ENCODE assay signal across 8 cellular contexts in genomic region chr14:24215495-24216344, GRCh38. TPM values are rescaled to one million over a fixed set of nuclear protein-coding genes. Genes with fewer than 3 reads are reported as not detected.
DNase-seq lines count a peak whose midpoint lies in the region; ATAC-seq, FAIRE-seq and TF ChIP-seq lines count a peak whose summit lies in the region.

MDP1 (minus strand) TSS chr14:24216066; CDS start chr14:24215955, 111 bp downstream.

- H3K27ac ChIP-seq in keratinocyte (ENCODE audit: control insufficient read depth, insufficient read depth, low read length) = peak within 1 kb of the TSS; percentile 81

- no peaks in the 10 kb centered on the region for H3K9me3 Mint-ChIP-seq in WTC11

- DNase-seq in AG08396 (ENCODE audit: low spot score) (peak; percentile 85), NCI-H2196 treated with DMSO at 0.1 percent for 48 hours (lab: John Stamatoyannopoulos, UW; ENCODE audit: unreplicated experiment) (peak; percentile 60), WTC11 (ENCODE audit: low spot score) (peak; percentile 85), cardiac fibroblast (ENCODE audit: low read depth in 2 of 2) (peak; percentile 84 to 89), keratinocyte (ENCODE audit: low read depth, low spot score) (no peak)
- peak; percentile 75 to 76 for DNase-seq in stimulated activated CD4-positive, alpha-beta T cell treated with anti-CD3 and anti-CD28 coated beads, Interleukin-15, amount 100 ng/mL, for 1 hour (ENCODE audit: low read depth in 1 of 2, low spot score in 1 of 2)

- no peak for FAIRE-seq in keratinocyte (lab: Jason Lieb, UNC)

- peak within 1 kb of the TSS; percentile 94 for H3K4me2 ChIP-seq in keratinocyte (ENCODE audit: control insufficient read depth, extremely low read depth, insufficient read depth, low read depth, low read length)

- H3K27me3 ChIP-seq in keratinocyte (ENCODE audit: control insufficient read depth, extremely low read depth, insufficient read depth, low read length) = no peaks in the 10 kb centered on the region

- peak within 1 kb of the TSS; percentile 97 for H3K27ac Mint-ChIP-seq in WTC11

- no peaks in the 10 kb centered on the region for H4K20me1 ChIP-seq in keratinocyte (ENCODE audit: control insufficient read depth, extremely low read depth, insufficient read depth, low read length)

- POLR2A ChIA-PET in WTC11 (lab: Charles Lee) = interaction anchor here (0.7 to 2.1 kb wide), 5 partner anchors 20 to 70 kb away, joined by 3 to 10 read pairs (median 7); partner anchors contain the start of genes IPO4, PSME2, RABGGTA and TINF2

- H3K27me3 Mint-ChIP-seq in WTC11 (ENCODE audit: low read depth) = no peaks in the 10 kb centered on the region; the same call in 1 of the 2 replicates

- ATAC-seq in GM18873 (IDR thresholded peaks at IDR 0.05; ENCODE audit: low FRiP score, unreplicated experiment) (peak; percentile 63), HG03139 (IDR thresholded peaks at IDR 0.05; ENCODE audit: unreplicated experiment) (peak; percentile 62), WTC11 (peak; percentile 71)

- no peaks in the 10 kb centered on the region for H3K9me1 ChIP-seq in keratinocyte (ENCODE audit: control insufficient read depth, extremely low read depth, insufficient read depth, low read length)

- peaks cover 12% of the 10 kb centered on the region for H3K4me1 ChIP-seq in keratinocyte (ENCODE audit: control insufficient read depth, extremely low read depth, insufficient read depth, low read length)

- H3K4me3 ChIP-seq in cardiac fibroblast (replicated peaks in 1 of 2; ENCODE audit: low read depth in 2 of 2, low read length in 2 of 2) (peak within 1 kb of the TSS; percentile 75), keratinocyte (ENCODE audit: control insufficient read depth in 2 of 3, extremely low read depth in 1 of 3, insufficient read depth in 2 of 3, low read depth in 1 of 3, low read length in 3 of 3) (peak within 1 kb of the TSS; percentile 45 to 92 (median 79))

- H3K36me3 ChIP-seq in keratinocyte (ENCODE audit: control insufficient read depth in 2 of 2, extremely low read depth in 1 of 2, insufficient read depth in 2 of 2, low read length in 2 of 2) = peaks cover 10 to 14% of the 10 kb centered on the region in 2 experiments

- TF ChIP-seq CTCF in WTC11 (IDR thresholded peaks at IDR 0.05) = no peak
- peak; percentile 25 for TF ChIP-seq CTCF in cardiac fibroblast (IDR thresholded peaks at IDR 0.05; ENCODE audit: low read depth, low read length)
- TF ChIP-seq CTCF in keratinocyte (optimal IDR thresholded peaks at IDR 0.05 in 1 of 3, IDR thresholded peaks at IDR 0.05 in 1 of 3, conservative IDR thresholded peaks at IDR 0.05 in 1 of 3; ENCODE audit: extremely low read depth in 1 of 3, insufficient read depth in 2 of 3, low read length in 3 of 3) = peak; percentile 46 to 99 (median 71)

- peaks cover 13% of the 10 kb centered on the region for H3K36me3 Mint-ChIP-seq in WTC11

- H3K4me1 Mint-ChIP-seq in WTC11 = peaks cover 23% of the 10 kb centered on the region

- dilution Hi-C loops in keratinocyte (cut with MboI; ENCODE audit: extremely low pct_ligation_motif_present, low sequenced_read_pairs) = no loop called here

- CTCF ChIA-PET in WTC11 (lab: Charles Lee) = interaction anchor here (0.6 to 2.6 kb wide), 21 partner anchors 12 to 226 kb away, joined by 3 to 31 read pairs (median 5); partner anchors contain the start of genes CIDEB, DHRS1, IPO4 and IRF9

- H3K79me2 ChIP-seq in keratinocyte (ENCODE audit: control insufficient read depth, insufficient read depth, low read length) = peaks cover 27% of the 10 kb centered on the region

- H3K9ac ChIP-seq in keratinocyte (ENCODE audit: control insufficient read depth, extremely low read depth, insufficient read depth, low read length) = peak within 1 kb of the TSS; percentile 80

- peak within 1 kb of the TSS; percentile 98 for H2AFZ ChIP-seq in keratinocyte (ENCODE audit: control insufficient read depth, low read length)

- H3K4me3 Mint-ChIP-seq in WTC11 = peak within 1 kb of the TSS; percentile 96

- H3K9me3 ChIP-seq in keratinocyte (ENCODE audit: control insufficient read depth, low read depth, low read length) = no peaks in the 10 kb centered on the region

TF ChIP-seq in WTC11, 78 proteins besides CTCF, POLR2A, EP300 and RAD21 (continues in another document):
- TF ChIP-seq ETV6 (CRISPR knock-in tag; IDR thresholded peaks at IDR 0.05) (0 out of 2 replicates have a peak, but pooled peaks have one; percentile 10), CREB1 (CRISPR knock-in tag; IDR thresholded peaks at IDR 0.05) (peak; percentile 67; the same call in 1 of the 2 replicates), ZNF416 (CRISPR knock-in tag; IDR thresholded peaks at IDR 0.05) (peak; percentile 55; the same call in 1 of the 2 replicates), ZNF232 (CRISPR knock-in tag; IDR thresholded peaks at IDR 0.05) (no peak), SMAD3 (CRISPR knock-in tag; IDR thresholded peaks at IDR 0.05; ENCODE audit: borderline replicate concordance) (0 out of 2 replicates have a peak, but pooled peaks have one; percentile 57), SOX15 (CRISPR knock-in tag; IDR thresholded peaks at IDR 0.05) (no peak), MLX (CRISPR knock-in tag; IDR thresholded peaks at IDR 0.05) (no peak), SP1 (CRISPR knock-in tag; conservative IDR thresholded peaks at IDR 0.05) (peak; percentile 74; the same call in 1 of the 2 replicates), ERG (CRISPR knock-in tag; IDR thresholded peaks at IDR 0.05) (peak; percentile 64; the same call in 1 of the 2 replicates), TEAD1 (CRISPR knock-in tag; IDR thresholded peaks at IDR 0.05) (0 out of 2 replicates have a peak, but pooled peaks have one; percentile 43)
- TF ChIP-seq, protein P1, sequence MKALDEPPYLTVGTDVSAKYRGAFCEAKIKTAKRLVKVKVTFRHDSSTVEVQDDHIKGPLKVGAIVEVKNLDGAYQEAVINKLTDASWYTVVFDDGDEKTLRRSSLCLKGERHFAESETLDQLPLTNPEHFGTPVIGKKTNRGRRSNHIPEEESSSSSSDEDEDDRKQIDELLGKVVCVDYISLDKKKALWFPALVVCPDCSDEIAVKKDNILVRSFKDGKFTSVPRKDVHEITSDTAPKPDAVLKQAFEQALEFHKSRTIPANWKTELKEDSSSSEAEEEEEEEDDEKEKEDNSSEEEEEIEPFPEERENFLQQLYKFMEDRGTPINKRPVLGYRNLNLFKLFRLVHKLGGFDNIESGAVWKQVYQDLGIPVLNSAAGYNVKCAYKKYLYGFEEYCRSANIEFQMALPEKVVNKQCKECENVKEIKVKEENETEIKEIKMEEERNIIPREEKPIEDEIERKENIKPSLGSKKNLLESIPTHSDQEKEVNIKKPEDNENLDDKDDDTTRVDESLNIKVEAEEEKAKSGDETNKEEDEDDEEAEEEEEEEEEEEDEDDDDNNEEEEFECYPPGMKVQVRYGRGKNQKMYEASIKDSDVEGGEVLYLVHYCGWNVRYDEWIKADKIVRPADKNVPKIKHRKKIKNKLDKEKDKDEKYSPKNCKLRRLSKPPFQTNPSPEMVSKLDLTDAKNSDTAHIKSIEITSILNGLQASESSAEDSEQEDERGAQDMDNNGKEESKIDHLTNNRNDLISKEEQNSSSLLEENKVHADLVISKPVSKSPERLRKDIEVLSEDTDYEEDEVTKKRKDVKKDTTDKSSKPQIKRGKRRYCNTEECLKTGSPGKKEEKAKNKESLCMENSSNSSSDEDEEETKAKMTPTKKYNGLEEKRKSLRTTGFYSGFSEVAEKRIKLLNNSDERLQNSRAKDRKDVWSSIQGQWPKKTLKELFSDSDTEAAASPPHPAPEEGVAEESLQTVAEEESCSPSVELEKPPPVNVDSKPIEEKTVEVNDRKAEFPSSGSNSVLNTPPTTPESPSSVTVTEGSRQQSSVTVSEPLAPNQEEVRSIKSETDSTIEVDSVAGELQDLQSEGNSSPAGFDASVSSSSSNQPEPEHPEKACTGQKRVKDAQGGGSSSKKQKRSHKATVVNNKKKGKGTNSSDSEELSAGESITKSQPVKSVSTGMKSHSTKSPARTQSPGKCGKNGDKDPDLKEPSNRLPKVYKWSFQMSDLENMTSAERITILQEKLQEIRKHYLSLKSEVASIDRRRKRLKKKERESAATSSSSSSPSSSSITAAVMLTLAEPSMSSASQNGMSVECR (CRISPR knock-in tag; IDR thresholded peaks at IDR 0.05; ENCODE audit: borderline replicate concordance) = peak; percentile 78
- TF ChIP-seq, protein P2, sequence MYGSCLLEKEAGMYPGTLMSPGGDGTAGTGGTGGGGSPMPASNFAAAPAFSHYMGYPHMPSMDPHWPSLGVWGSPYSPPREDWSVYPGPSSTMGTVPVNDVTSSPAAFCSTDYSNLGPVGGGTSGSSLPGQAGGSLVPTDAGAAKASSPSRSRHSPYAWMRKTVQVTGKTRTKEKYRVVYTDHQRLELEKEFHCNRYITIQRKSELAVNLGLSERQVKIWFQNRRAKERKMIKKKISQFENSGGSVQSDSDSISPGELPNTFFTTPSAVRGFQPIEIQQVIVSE (CRISPR knock-in tag; IDR thresholded peaks at IDR 0.05; ENCODE audit: borderline replicate concordance) = no peak

RNA-seq across cellular contexts. Expression of gene MDP1, which starts in this region (rescaled TPM):
- 12.6 to 18.4 TPM (median 16.9 TPM) in 3 replicates for total RNA-seq in WTC11 (2021)
- 7.0 to 7.5 TPM (median 7.3 TPM) in 3 replicates for polyA plus RNA-seq in keratinocyte
- 4.2 TPM for polyA plus RNA-seq in keratinocyte (2011; ENCODE audit: low read depth)
- polyA plus RNA-seq in keratinocyte (2011; cell fraction: cytosol; rRNA removed) = 5.0 and 6.9 TPM in 2 replicates
- polyA plus RNA-seq in keratinocyte (2011; cell fraction: nucleus; rRNA removed) = 8.9 and 10.8 TPM in 2 replicates
- 4.3 and 9.4 TPM in 2 replicates for polyA plus RNA-seq in keratinocyte (2012; ENCODE audit: low replicate concordance)
- polyA minus RNA-seq in keratinocyte = 2.3 to 3.2 TPM in 2 of 3 replicates, not detected in the other
- 3.1 TPM for polyA minus RNA-seq in keratinocyte (2011; cell fraction: cytosol; rRNA and poly(A)+ RNA removed)
- polyA minus RNA-seq in keratinocyte (2011; cell fraction: nucleus; rRNA and poly(A)+ RNA removed) = 2.6 and 3.4 TPM in 2 replicates
